ENCODE assay signal across 1 cellular context in the genomic region with DNA sequence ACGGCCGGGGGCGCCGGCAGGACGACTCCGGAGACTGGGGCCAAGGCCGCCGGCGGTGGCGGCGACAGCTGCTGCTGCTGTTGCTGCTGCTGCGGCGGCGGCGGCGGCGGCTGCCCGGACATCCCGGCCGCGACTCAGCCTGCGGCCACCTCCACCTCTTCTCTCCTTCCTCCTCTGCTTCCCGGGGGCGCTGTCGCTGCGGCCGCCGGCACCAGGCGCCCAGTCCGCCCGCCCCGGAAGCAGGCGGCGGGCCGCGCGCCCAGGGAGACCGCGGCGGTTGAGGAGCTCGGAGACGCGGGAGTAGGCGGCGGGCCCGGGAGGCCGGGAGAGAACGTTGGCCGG.
TF ChIP-seq lines count a peak whose summit lies in the region.

No MANE protein-coding gene starts in this region.

TF ChIP-seq in K562, 482 proteins besides CTCF, POLR2A, EP300 and RAD21 (continued from another document):
- TF ChIP-seq, protein P1, sequence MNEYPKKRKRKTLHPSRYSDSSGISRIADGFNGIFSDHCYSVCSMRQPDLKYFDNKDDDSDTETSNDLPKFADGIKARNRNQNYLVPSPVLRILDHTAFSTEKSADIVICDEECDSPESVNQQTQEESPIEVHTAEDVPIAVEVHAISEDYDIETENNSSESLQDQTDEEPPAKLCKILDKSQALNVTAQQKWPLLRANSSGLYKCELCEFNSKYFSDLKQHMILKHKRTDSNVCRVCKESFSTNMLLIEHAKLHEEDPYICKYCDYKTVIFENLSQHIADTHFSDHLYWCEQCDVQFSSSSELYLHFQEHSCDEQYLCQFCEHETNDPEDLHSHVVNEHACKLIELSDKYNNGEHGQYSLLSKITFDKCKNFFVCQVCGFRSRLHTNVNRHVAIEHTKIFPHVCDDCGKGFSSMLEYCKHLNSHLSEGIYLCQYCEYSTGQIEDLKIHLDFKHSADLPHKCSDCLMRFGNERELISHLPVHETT (CRISPR knock-in tag; conservative IDR thresholded peaks at IDR 0.05 in 1 of 2, IDR thresholded peaks at IDR 0.05 in 1 of 2): no peak
- TF ChIP-seq CBFB (CRISPR knock-in tag; IDR thresholded peaks at IDR 0.05): no peak
- TF ChIP-seq RHOXF2B (CRISPR knock-in tag; conservative IDR thresholded peaks at IDR 0.05): no peak
- no peak; the same call in 1 of the 2 replicates for TF ChIP-seq ZNF431 (CRISPR knock-in tag; IDR thresholded peaks at IDR 0.05)
- no peak for TF ChIP-seq DACH1 (IDR thresholded peaks at IDR 0.05; ENCODE audit: partially characterized antibody)
- no peak for TF ChIP-seq ZNF830 (CRISPR knock-in tag; IDR thresholded peaks at IDR 0.05)
- TF ChIP-seq, protein P2, sequence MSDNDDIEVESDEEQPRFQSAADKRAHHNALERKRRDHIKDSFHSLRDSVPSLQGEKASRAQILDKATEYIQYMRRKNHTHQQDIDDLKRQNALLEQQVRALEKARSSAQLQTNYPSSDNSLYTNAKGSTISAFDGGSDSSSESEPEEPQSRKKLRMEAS (CRISPR knock-in tag; IDR thresholded peaks at IDR 0.05): no peak
